Comparison of ENCODE assay signal across 2 cellular contexts in the genomic region with DNA sequence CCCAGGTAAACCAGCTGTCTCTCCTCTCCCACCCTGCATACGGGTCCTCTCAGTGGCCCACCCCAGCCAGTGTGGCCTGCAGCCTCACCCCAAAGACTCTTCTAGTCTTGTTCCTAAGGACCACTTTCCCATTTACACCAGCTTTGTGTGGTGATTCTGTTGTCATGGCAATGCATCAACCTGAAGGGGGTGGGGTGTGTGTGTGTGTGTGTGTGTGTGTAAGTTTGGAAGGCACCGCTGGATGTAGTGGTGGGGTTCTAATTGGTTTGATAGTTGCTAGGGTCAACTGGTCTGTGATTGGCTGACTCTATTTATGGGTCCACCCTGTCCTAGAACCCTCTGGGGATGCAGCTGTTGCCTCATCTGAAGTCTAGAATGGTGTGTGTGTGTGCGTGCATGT.
TF ChIP-seq lines count a peak whose summit lies in the region.

No MANE protein-coding gene starts in this region.

TF ChIP-seq in HEK293, 187 proteins besides CTCF, POLR2A, EP300 and RAD21:
- no peak for TF ChIP-seq ZNF629 (tag by site-specific recombination; IDR thresholded peaks at IDR 0.05)
- TF ChIP-seq, protein P1, sequence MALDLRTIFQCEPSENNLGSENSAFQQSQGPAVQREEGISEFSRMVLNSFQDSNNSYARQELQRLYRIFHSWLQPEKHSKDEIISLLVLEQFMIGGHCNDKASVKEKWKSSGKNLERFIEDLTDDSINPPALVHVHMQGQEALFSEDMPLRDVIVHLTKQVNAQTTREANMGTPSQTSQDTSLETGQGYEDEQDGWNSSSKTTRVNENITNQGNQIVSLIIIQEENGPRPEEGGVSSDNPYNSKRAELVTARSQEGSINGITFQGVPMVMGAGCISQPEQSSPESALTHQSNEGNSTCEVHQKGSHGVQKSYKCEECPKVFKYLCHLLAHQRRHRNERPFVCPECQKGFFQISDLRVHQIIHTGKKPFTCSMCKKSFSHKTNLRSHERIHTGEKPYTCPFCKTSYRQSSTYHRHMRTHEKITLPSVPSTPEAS (tag by site-specific recombination; IDR thresholded peaks at IDR 0.05): peak; percentile 83

TF ChIP-seq in K562, 482 proteins besides CTCF, POLR2A, EP300 and RAD21:
- TF ChIP-seq RFX1 (IDR thresholded peaks at IDR 0.05): peak; percentile 71
- TF ChIP-seq, protein P2, sequence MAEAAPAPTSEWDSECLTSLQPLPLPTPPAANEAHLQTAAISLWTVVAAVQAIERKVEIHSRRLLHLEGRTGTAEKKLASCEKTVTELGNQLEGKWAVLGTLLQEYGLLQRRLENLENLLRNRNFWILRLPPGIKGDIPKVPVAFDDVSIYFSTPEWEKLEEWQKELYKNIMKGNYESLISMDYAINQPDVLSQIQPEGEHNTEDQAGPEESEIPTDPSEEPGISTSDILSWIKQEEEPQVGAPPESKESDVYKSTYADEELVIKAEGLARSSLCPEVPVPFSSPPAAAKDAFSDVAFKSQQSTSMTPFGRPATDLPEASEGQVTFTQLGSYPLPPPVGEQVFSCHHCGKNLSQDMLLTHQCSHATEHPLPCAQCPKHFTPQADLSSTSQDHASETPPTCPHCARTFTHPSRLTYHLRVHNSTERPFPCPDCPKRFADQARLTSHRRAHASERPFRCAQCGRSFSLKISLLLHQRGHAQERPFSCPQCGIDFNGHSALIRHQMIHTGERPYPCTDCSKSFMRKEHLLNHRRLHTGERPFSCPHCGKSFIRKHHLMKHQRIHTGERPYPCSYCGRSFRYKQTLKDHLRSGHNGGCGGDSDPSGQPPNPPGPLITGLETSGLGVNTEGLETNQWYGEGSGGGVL (CRISPR knock-in tag; IDR thresholded peaks at IDR 0.05): no peak
